In the genomic region with DNA sequence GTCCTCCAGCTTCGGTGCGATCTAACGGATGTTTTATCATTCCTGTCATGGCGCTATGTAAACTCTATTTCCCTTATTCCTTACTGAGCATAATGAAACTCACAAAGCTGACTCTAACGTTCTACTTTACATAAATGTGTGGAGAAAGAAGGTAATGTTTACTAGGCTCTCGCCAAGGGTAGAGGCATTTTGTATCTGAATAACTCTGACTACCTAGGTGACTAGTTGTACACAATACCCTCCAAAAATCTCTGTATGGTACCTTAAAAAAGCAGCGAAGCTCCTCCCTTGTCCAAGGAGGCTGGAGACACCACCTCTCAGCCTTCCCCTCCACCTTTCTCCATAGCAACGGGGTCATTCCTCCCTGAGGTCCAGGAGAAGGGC, we compare ENCODE assay signal across 8 cellular contexts. TPM values are rescaled to one million over a fixed set of nuclear protein-coding genes. Genes with fewer than 3 reads are reported as not detected.
DNase-seq lines count a peak whose midpoint lies in the region; ATAC-seq and TF ChIP-seq lines count a peak whose summit lies in the region.

No MANE protein-coding gene starts in this region.

- ATAC-seq in Right ventricle myocardium inferior: no peak
- ATAC-seq in lung (ENCODE audit: insufficient read depth, low FRiP score): no peak
- ATAC-seq in HG03521 (IDR thresholded peaks at IDR 0.05; ENCODE audit: unreplicated experiment): no peak
- ATAC-seq in GM21381 (IDR thresholded peaks at IDR 0.05; ENCODE audit: unreplicated experiment): no peak

- intact Hi-C loops in Right ventricle myocardium inferior (cut with DNase I): no loop called here

- TF ChIP-seq CTCF in right atrium auricular region (IDR thresholded peaks at IDR 0.05): no peak
- no peak for TF ChIP-seq CTCF in lung (IDR thresholded peaks at IDR 0.05; ENCODE audit: control extremely low read depth, extremely low read depth)

- H3K36me3 ChIP-seq in right atrium auricular region: peaks cover 2% of the 10 kb centered on the region
- H3K36me3 ChIP-seq in lung (ENCODE audit: control insufficient read depth in 2 of 2, insufficient read depth in 2 of 2, low read length in 2 of 2): peaks cover 2 to 5% of the 10 kb centered on the region in 2 donors

- H3K36me3 Mint-ChIP-seq in activated naive CD8-positive, alpha-beta T cell: peaks cover 46% of the 10 kb centered on the region

- no peaks in the 10 kb centered on the region for H3K27me3 ChIP-seq in right atrium auricular region
- no peaks in the 10 kb centered on the region for H3K27me3 ChIP-seq in lung (ENCODE audit: control insufficient read depth, insufficient read depth)

- peaks cover 38% of the 10 kb centered on the region for H3K9me3 Mint-ChIP-seq in activated naive CD8-positive, alpha-beta T cell (ENCODE audit: low read depth)

- H3K27ac ChIP-seq in right atrium auricular region: peak overlapping the region; percentile 54 to 60
- peak overlapping the region in 1 of 2 donors; percentile 82 for H3K27ac ChIP-seq in lung (ENCODE audit: low read depth in 1 of 2, low read length in 1 of 2)

- H3K4me3 Mint-ChIP-seq in activated naive CD8-positive, alpha-beta T cell: peak overlapping the region; percentile 88

- peak overlapping the region; percentile 66 to 91 for H3K4me3 ChIP-seq in right atrium auricular region
- peak overlapping the region; percentile 80 for H3K4me3 ChIP-seq in lung

- peaks cover 16% of the 10 kb centered on the region for H3K4me1 Mint-ChIP-seq in activated naive CD8-positive, alpha-beta T cell (ENCODE audit: low read depth)

- H3K9me3 ChIP-seq in right atrium auricular region (peaks cover 0 to 5% of the 10 kb centered on the region in 2 donors), lung (ENCODE audit: control insufficient read depth in 2 of 2, insufficient read depth in 1 of 2, low read length in 1 of 2) (peaks cover 0 to 14% of the 10 kb centered on the region in 2 donors)

- no peak for DNase-seq in right atrium auricular region (ENCODE audit: low spot score)
- no peak for DNase-seq in Right ventricle myocardium inferior (ENCODE audit: missing footprints)
- no peak for DNase-seq in lung (ENCODE audit: low spot score)
- no peak for DNase-seq in activated CD8-positive, alpha-beta memory T cell treated with anti-CD3 and anti-CD28 coated beads for 24 hours
- no peak for DNase-seq in NCI-H1417 treated with DMSO at 0.1 percent for 48 hours (lab: John Stamatoyannopoulos, UW)

- no peaks in the 10 kb centered on the region for H3K27me3 Mint-ChIP-seq in activated naive CD8-positive, alpha-beta T cell

- 58 to 60% methylated on average over 8 of the region's 8 CpGs for whole genome bisulfite sequencing in lung, 2 donors

- H3K4me1 ChIP-seq in right atrium auricular region (peaks cover 0 to 8% of the 10 kb centered on the region in 2 donors), lung (ENCODE audit: control insufficient read depth in 2 of 2, insufficient read depth in 2 of 2, low read length in 2 of 2) (peaks cover 7 to 9% of the 10 kb centered on the region in 2 donors)

- H3K27ac Mint-ChIP-seq in activated naive CD8-positive, alpha-beta T cell: peak overlapping the region; percentile 75

RNA-seq across cellular contexts. Expression of a gene that starts 0.3 kb away (rescaled TPM):
- total RNA-seq in right atrium auricular region (10 to 100 TPM in 1 of 2 donors, 1 to 10 TPM in 1; 5.7 to 10.8 TPM), Right ventricle myocardium inferior (3.8 TPM), lung (1 to 10 TPM; 4.0 to 4.7 TPM)
- 1 to 10 TPM; 1.5 to 2.1 TPM for polyA plus RNA-seq in lung

RNA-seq across cellular contexts. Expression of a gene that starts 14.7 kb away (rescaled TPM):
- 10 to 100 TPM; 11.5 to 14.1 TPM for total RNA-seq in right atrium auricular region
- total RNA-seq in Right ventricle myocardium inferior: 14.9 TPM
- total RNA-seq in lung: 10 to 100 TPM; 17.7 to 33.2 TPM
- 1 to 10 TPM; 3.6 to 8.2 TPM for polyA plus RNA-seq in lung

RNA-seq across cellular contexts. Expression of a gene that starts 15.4 kb away (rescaled TPM):
- total RNA-seq in right atrium auricular region: 1 to 10 TPM; 3.3 to 4.9 TPM
- total RNA-seq in Right ventricle myocardium inferior: 3.3 TPM
- 10 to 100 TPM in 1 of 2 donors, 1 to 10 TPM in 1; 4.3 to 13.8 TPM for total RNA-seq in lung
- polyA plus RNA-seq in lung: 1 to 10 TPM; 1.0 to 2.7 TPM

RNA-seq across cellular contexts. Expression of a gene that starts 20.7 kb away (rescaled TPM):
- 1 to 10 TPM; 3.2 to 4.4 TPM for total RNA-seq in right atrium auricular region
- total RNA-seq in Right ventricle myocardium inferior: 4.3 TPM
- total RNA-seq in lung: 1 to 10 TPM; 4.2 to 4.6 TPM
- polyA plus RNA-seq in lung: 1 to 10 TPM; 1.7 to 2.2 TPM

RNA-seq across cellular contexts. Expression of a gene that starts 33.6 kb away (rescaled TPM):
- total RNA-seq in right atrium auricular region (1 to 10 TPM; 8.8 to 9.7 TPM), Right ventricle myocardium inferior (10.1 TPM), lung (10 to 100 TPM; 10.7 to 36.9 TPM)
- polyA plus RNA-seq in lung: 1 to 10 TPM; 6.5 to 7.1 TPM
